Comparison of ENCODE assay signal across 17 cellular contexts in genomic region chr21:42623684-42624083, GRCh38. TPM values are rescaled to one million over a fixed set of nuclear protein-coding genes. Genes with fewer than 3 reads are reported as not detected.
"Had no signal": no experiment of that assay in that cellular context is flagged by ENCODE, and none has a peak within 500 bp of the region (broad histone marks: within the 10 kb centered on the region; RNA-seq: fewer than 3 reads in every experiment).

No MANE protein-coding gene starts in this region.

- H3K27ac ChIP-seq: breast epithelium, coronary artery, esophagus squamous epithelium, gastrocnemius medialis, thyroid gland, WERI-Rb-1 had no signal

- H3K4me1 Mint-ChIP-seq: activated naive CD8-positive, alpha-beta T cell treated with anti-CD3 and anti-CD28 coated beads for 36 hours; memory B cell had no signal

- H3K27ac Mint-ChIP-seq: activated CD8-positive, alpha-beta T cell treated with anti-CD3 and anti-CD28 coated beads, Interleukin-2, amount 10 ng/mL, durations not matched to agents 7 days and 5 days; activated naive CD8-positive, alpha-beta T cell treated with anti-CD3 and anti-CD28 coated beads for 36 hours; memory B cell; T-helper 2 cell treated with Interferon-gamma antibody and Interleukin-4, amounts not matched to agents 5 μg/mL and 100 μg/mL, for 36 hours had no signal

- DNase-seq: activated CD4-positive, alpha-beta T cell treated with anti-CD3 and anti-CD28 coated beads for 1 hour; activated CD4-positive, alpha-beta T cell treated with anti-CD3 and anti-CD28 coated beads, Interleukin-2, amount 50 U/mL, for 1 hour; activated CD8-positive, alpha-beta T cell treated with anti-CD3 and anti-CD28 coated beads, Interleukin-2, amount 10 ng/mL, durations not matched to agents 7 days and 5 days; activated naive CD4-positive, alpha-beta T cell; activated naive CD8-positive, alpha-beta T cell treated with anti-CD3 and anti-CD28 coated beads for 36 hours; esophagus squamous epithelium; gastrocnemius medialis; occipital lobe; stimulated activated CD4-positive, alpha-beta T cell treated with anti-CD3 and anti-CD28 coated beads, Interleukin-4, amount 100 ng/mL, for 4 hours; stimulated activated naive CD8-positive, alpha-beta T cell treated with anti-CD3 and anti-CD28 coated beads, Interleukin-15, Interleukin-2, amounts not matched to agents 100 U/mL and 50 U/mL, for 24 hours; thyroid gland; WERI-Rb-1 had no signal

- H3K9me3 ChIP-seq: breast epithelium, esophagus squamous epithelium, gastrocnemius medialis, thyroid gland had no signal

- H3K9me3 Mint-ChIP-seq: activated naive CD8-positive, alpha-beta T cell treated with anti-CD3 and anti-CD28 coated beads for 36 hours; memory B cell; T-helper 2 cell treated with Interferon-gamma antibody and Interleukin-4, amounts not matched to agents 5 μg/mL and 100 μg/mL, for 36 hours had no signal

- H3K4me3 Mint-ChIP-seq: activated CD8-positive, alpha-beta T cell treated with anti-CD3 and anti-CD28 coated beads, Interleukin-2, amount 10 ng/mL, durations not matched to agents 7 days and 5 days; activated naive CD8-positive, alpha-beta T cell treated with anti-CD3 and anti-CD28 coated beads for 36 hours; memory B cell; T-helper 2 cell treated with Interferon-gamma antibody and Interleukin-4, amounts not matched to agents 5 μg/mL and 100 μg/mL, for 36 hours had no signal

- H3K36me3 ChIP-seq: breast epithelium, esophagus squamous epithelium, gastrocnemius medialis, thyroid gland, WERI-Rb-1 had no signal

- H3K4me1 ChIP-seq: breast epithelium, gastrocnemius medialis had no signal

- H3K36me3 Mint-ChIP-seq: activated naive CD8-positive, alpha-beta T cell treated with anti-CD3 and anti-CD28 coated beads for 36 hours; memory B cell had no signal

- H3K27me3 Mint-ChIP-seq: activated naive CD8-positive, alpha-beta T cell treated with anti-CD3 and anti-CD28 coated beads for 36 hours had no signal

- H3K4me3 ChIP-seq: breast epithelium, coronary artery, esophagus squamous epithelium, gastrocnemius medialis, thyroid gland had no signal

RNA-seq across cellular contexts. Expression of gene PDE9A, which starts 29.7 kb away (rescaled TPM):
- total RNA-seq: myocyte had no signal
